In genomic region chr15:78321041-78321570, GRCh38 we compare ENCODE assay signal across 1 cellular context.
TF ChIP-seq lines count a peak whose summit lies in the region.

No MANE protein-coding gene starts in this region.

TF ChIP-seq in HepG2, 621 proteins besides CTCF, POLR2A, EP300 and RAD21:
- TF ChIP-seq LRRFIP1 (CRISPR knock-in tag; conservative IDR thresholded peaks at IDR 0.05): no peak
- no peak for TF ChIP-seq GATAD2A (CRISPR knock-in tag; IDR thresholded peaks at IDR 0.05)
- TF ChIP-seq HNF1A (IDR thresholded peaks at IDR 0.05; ENCODE audit: low read depth): no peak
- TF ChIP-seq HNF1A (CRISPR knock-in tag; IDR thresholded peaks at IDR 0.05; ENCODE audit: borderline replicate concordance): no peak
- TF ChIP-seq SIX1 (CRISPR knock-in tag; IDR thresholded peaks at IDR 0.05; ENCODE audit: borderline replicate concordance): no peak
- no peak for TF ChIP-seq TFE3 (CRISPR knock-in tag; IDR thresholded peaks at IDR 0.05)
- TF ChIP-seq ZNF296 (CRISPR knock-in tag; conservative IDR thresholded peaks at IDR 0.05): no peak
- TF ChIP-seq HBP1 (CRISPR knock-in tag; IDR thresholded peaks at IDR 0.05; ENCODE audit: low read depth): no peak
- no peak for TF ChIP-seq ZFP90 (CRISPR knock-in tag; IDR thresholded peaks at IDR 0.05; ENCODE audit: borderline replicate concordance)
- no peak for TF ChIP-seq ATF1 (CRISPR knock-in tag; IDR thresholded peaks at IDR 0.05)
- no peak for TF ChIP-seq REXO4 (CRISPR knock-in tag; IDR thresholded peaks at IDR 0.05; ENCODE audit: borderline replicate concordance)
- TF ChIP-seq RAD51 (IDR thresholded peaks at IDR 0.05; ENCODE audit: borderline replicate concordance): no peak
- no peak for TF ChIP-seq ARID3A (IDR thresholded peaks at IDR 0.05; ENCODE audit: low read depth, low read length)
- no peak for TF ChIP-seq AKAP8 (CRISPR knock-in tag; IDR thresholded peaks at IDR 0.05)
- TF ChIP-seq SNAPC4 (CRISPR knock-in tag; IDR thresholded peaks at IDR 0.05): no peak
- TF ChIP-seq ZNF225 (CRISPR knock-in tag; IDR thresholded peaks at IDR 0.05): no peak
- no peak for TF ChIP-seq SNAPC5 (CRISPR knock-in tag; IDR thresholded peaks at IDR 0.05; ENCODE audit: borderline replicate concordance)
- TF ChIP-seq KLF13 (CRISPR knock-in tag; IDR thresholded peaks at IDR 0.05): no peak
- TF ChIP-seq ZNF280B (CRISPR knock-in tag; IDR thresholded peaks at IDR 0.05; ENCODE audit: borderline replicate concordance): no peak
- no peak for TF ChIP-seq ETV5 (CRISPR knock-in tag; IDR thresholded peaks at IDR 0.05; ENCODE audit: borderline replicate concordance)
TF ChIP-seq in HepG2: peak in this region for 0.
